Comparison of ENCODE assay signal across 17 cellular contexts in the genomic region with DNA sequence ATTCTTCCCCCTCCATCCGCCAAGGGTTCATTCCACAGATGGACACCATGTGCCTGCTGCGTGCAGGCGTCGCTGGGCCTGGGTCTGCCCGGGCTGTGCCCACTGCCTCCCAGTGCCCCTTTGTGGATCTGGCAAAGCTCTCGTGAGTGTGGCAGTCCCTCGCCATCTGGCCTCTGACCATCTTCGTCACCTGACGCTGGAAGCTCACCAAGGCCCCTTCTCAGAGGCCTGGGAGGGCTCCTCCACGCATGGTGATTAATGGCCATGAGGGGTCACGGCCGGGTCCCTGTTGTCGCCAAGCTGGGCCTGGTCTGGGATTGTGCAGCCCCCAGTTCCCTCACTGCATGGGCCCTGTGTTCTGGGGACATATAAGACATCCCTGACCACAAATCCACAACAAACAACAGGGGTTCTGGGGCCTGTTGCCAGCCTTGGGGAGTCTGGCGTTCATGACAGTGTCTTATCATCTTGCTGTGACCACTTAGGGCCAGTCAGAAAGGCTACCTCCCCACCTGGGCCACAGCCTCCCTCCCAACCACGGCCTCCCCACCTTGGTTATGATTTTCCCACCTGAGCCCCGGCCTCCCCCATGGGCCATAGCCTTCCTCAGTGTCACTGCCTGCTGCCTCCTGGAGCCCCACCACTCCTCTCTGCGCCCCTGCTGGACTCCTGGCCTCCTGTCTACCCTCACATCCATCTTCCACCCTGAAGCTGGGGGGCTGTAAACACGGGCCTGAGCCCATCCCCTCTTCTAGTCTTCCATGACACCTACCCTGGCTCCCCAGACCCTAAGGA. TPM values are rescaled to one million over a fixed set of nuclear protein-coding genes. Genes with fewer than 3 reads are reported as not detected.
A peak's percentile ranks its signal among the peaks of the same experiment; 100 is the strongest.
DNase-seq lines count a peak whose midpoint lies in the region; ATAC-seq and TF ChIP-seq lines count a peak whose summit lies in the region.
"Had no signal": no experiment of that assay in that cellular context is flagged by ENCODE, and none has a peak within 500 bp of the region (broad histone marks: within the 10 kb centered on the region; RNA-seq: fewer than 3 reads in every experiment).

No MANE protein-coding gene starts in this region.

- peak overlapping the region in 2 of 3 experiments; percentile 77 to 83 for H3K27ac Mint-ChIP-seq in nephron
- H3K27ac Mint-ChIP-seq in type B pancreatic cell: peak overlapping the region; percentile 5
- no peak overlapping the region for H3K27ac Mint-ChIP-seq in mesothelial cell of epicardium
- H3K27ac Mint-ChIP-seq: HFFc6 had no signal

- H3K27ac ChIP-seq in left ventricle myocardium inferior (replicated peaks): no peak overlapping the region
- peak overlapping the region; percentile 5 for H3K27ac ChIP-seq in rectal smooth muscle tissue (ENCODE audit: low read depth, low read length)
- no peak overlapping the region for H3K27ac ChIP-seq in RWPE1
- H3K27ac ChIP-seq: BLaER1 had no signal

- peaks cover 35% of the 10 kb centered on the region for H3K4me1 ChIP-seq in left ventricle myocardium inferior
- peaks cover 13% of the 10 kb centered on the region for H3K4me1 ChIP-seq in rectal smooth muscle tissue (ENCODE audit: control insufficient read depth, insufficient read depth, low read length)

- peaks cover 6% of the 10 kb centered on the region for H3K36me3 Mint-ChIP-seq in nephron (ENCODE audit: low read depth)
- H3K36me3 Mint-ChIP-seq in type B pancreatic cell: peaks cover 5% of the 10 kb centered on the region
- H3K36me3 Mint-ChIP-seq in mesothelial cell of epicardium: no peaks in the 10 kb centered on the region

- TF ChIP-seq CTCF in left ventricle myocardium inferior (IDR thresholded peaks at IDR 0.05; ENCODE audit: borderline replicate concordance) (no peak), nephron (IDR thresholded peaks at IDR 0.05; ENCODE audit: unreplicated experiment in 3 of 3) (no peak), type B pancreatic cell (conservative IDR thresholded peaks at IDR 0.05) (no peak), mesothelial cell of epicardium (IDR thresholded peaks at IDR 0.05; ENCODE audit: unreplicated experiment) (no peak), RWPE1 (conservative IDR thresholded peaks at IDR 0.05; ENCODE audit: low read depth) (no peak)

- no peak overlapping the region for H3K9ac ChIP-seq in rectal smooth muscle tissue (ENCODE audit: low read length)
- H3K9ac ChIP-seq: BLaER1 had no signal

- DNase-seq in Right ventricle myocardium inferior (ENCODE audit: missing footprints): peak; percentile 49
- DNase-seq in left ventricle myocardium inferior: no peak
- peak; percentile 66 for DNase-seq in type B pancreatic cell (ENCODE audit: extremely low spot score, unreplicated experiment)
- DNase-seq in GF-D8 (lab: John Stamatoyannopoulos, UW): no peak
- DNase-seq in mesothelial cell of epicardium (ENCODE audit: low spot score in 2 of 2, unreplicated experiment in 2 of 2): no peak
- DNase-seq in RWPE1 (ENCODE audit: low spot score): no peak
- DNase-seq: 8988T, DND-41, HFFc6, NCI-H1105 treated with DMSO at 0.1 percent for 48 hours, NCI-H1694 treated with DMSO at 0.1 percent for 48 hours, NCI-H345, NCI-H526 had no signal

- H3K4me3 ChIP-seq in left ventricle myocardium inferior (no peak overlapping the region), rectal smooth muscle tissue (ENCODE audit: low read length) (no peak overlapping the region)
- H3K4me3 ChIP-seq: BLaER1 had no signal

- H3K9me3 ChIP-seq in left ventricle myocardium inferior (replicated peaks): no peaks in the 10 kb centered on the region
- H3K9me3 ChIP-seq: BLaER1 had no signal

- H3K4me3 Mint-ChIP-seq in nephron: no peak overlapping the region
- H3K4me3 Mint-ChIP-seq in type B pancreatic cell: no peak overlapping the region
- no peak overlapping the region for H3K4me3 Mint-ChIP-seq in mesothelial cell of epicardium
- H3K4me3 Mint-ChIP-seq: HFFc6 had no signal

- H3K9me3 Mint-ChIP-seq in nephron (no peaks in the 10 kb centered on the region), type B pancreatic cell (no peaks in the 10 kb centered on the region), mesothelial cell of epicardium (no peaks in the 10 kb centered on the region)
- H3K9me3 Mint-ChIP-seq: HFFc6 had no signal

- peaks cover 25% of the 10 kb centered on the region for H3K4me1 Mint-ChIP-seq in nephron
- H3K4me1 Mint-ChIP-seq in type B pancreatic cell (ENCODE audit: unreplicated experiment): peaks cover 11% of the 10 kb centered on the region
- H3K4me1 Mint-ChIP-seq in mesothelial cell of epicardium: peaks cover 22% of the 10 kb centered on the region

- intact Hi-C loops in Right ventricle myocardium inferior (cut with DNase I): loop anchor here (2.0 kb wide), 1 partner anchor 21 kb away; no protein-coding TSS in a partner anchor
- intact Hi-C loops in left ventricle myocardium inferior (cut with micrococcal nuclease): no loop called here

- H3K27me3 ChIP-seq in left ventricle myocardium inferior (ENCODE audit: low read depth) (no peaks in the 10 kb centered on the region), rectal smooth muscle tissue (ENCODE audit: control insufficient read depth, insufficient read depth, low read length) (no peaks in the 10 kb centered on the region)
- H3K27me3 ChIP-seq: BLaER1 had no signal

- no peaks in the 10 kb centered on the region for H3K36me3 ChIP-seq in left ventricle myocardium inferior
- H3K36me3 ChIP-seq in rectal smooth muscle tissue (ENCODE audit: control insufficient read depth, insufficient read depth, low read length): no peaks in the 10 kb centered on the region

- POLR2A ChIA-PET in RWPE1 (lab: Yijun Ruan, JAX; ENCODE audit: low non-redundant PET): no interaction called here

- no peak for ATAC-seq in Right ventricle myocardium inferior

- CTCF ChIA-PET in RWPE1 (lab: Yijun Ruan, JAX): interaction anchor here (2.4 kb wide), 1 partner anchor 371 kb away, joined by 17 read pairs; no protein-coding TSS in a partner anchor

- H3K27me3 Mint-ChIP-seq in nephron (ENCODE audit: low read depth) (no peaks in the 10 kb centered on the region), type B pancreatic cell (no peaks in the 10 kb centered on the region), mesothelial cell of epicardium (ENCODE audit: low read depth) (no peaks in the 10 kb centered on the region)

RNA-seq across cellular contexts. Expression of gene SLC45A1, which starts 27.9 kb away (rescaled TPM):
- 2.5 TPM for total RNA-seq in Right ventricle myocardium inferior
- 1.8 TPM for total RNA-seq in left ventricle myocardium inferior
- total RNA-seq in type B pancreatic cell (ENCODE audit: low replicate concordance): 0.67 and 2.7 TPM in 2 replicates
- total RNA-seq in mesothelial cell of epicardium: 4.1 to 4.9 TPM (median 4.9 TPM) in 3 replicates
- total RNA-seq: HT1080 had no signal

Comparison
In these comparisons a context has a peak if more than half of its experiments do, and no peak if none do; other contexts are left out.
1. DNase-seq: peak in Right ventricle myocardium inferior (single experiment) and type B pancreatic cell (single experiment); none in left ventricle myocardium inferior (single experiment), GF-D8 (single experiment), mesothelial cell of epicardium (0 of 2) and RWPE1 (single experiment).